Comparison of ENCODE assay signal across 27 cellular contexts in genomic region chr12:63124778-63125177, GRCh38. TPM values are rescaled to one million over a fixed set of nuclear protein-coding genes. Genes with fewer than 3 reads are reported as not detected.
"Had no signal": no experiment of that assay in that cellular context is flagged by ENCODE, and none has a peak within 500 bp of the region (broad histone marks: within the 10 kb centered on the region; RNA-seq: fewer than 3 reads in every experiment).

No MANE protein-coding gene starts in this region.

- H3K9me3 ChIP-seq: heart right ventricle, lower lobe of right lung, sigmoid colon, testis, vagina had no signal

- ATAC-seq: activated CD8-positive, alpha-beta memory T cell treated with anti-CD3 and anti-CD28 coated beads, Interleukin-2, amount 10 ng/mL, durations not matched to agents 7 days and 5 days; activated CD8-positive, alpha-beta T cell treated with anti-CD3 and anti-CD28 coated beads for 36 hours; heart right ventricle; naive thymus-derived CD8-positive, alpha-beta T cell; stimulated activated naive B cell treated with anti-CD40 and anti-IgM and Interleukin-4, amounts not matched to agents 10 μg/mL and 1 μg/mL and 100 μg/mL, for 72 hours had no signal

- H3K36me3 ChIP-seq: heart right ventricle, lower lobe of right lung, neural progenitor cell, sigmoid colon, vagina, WERI-Rb-1 had no signal

- DNase-seq: activated CD4-positive, alpha-beta T cell treated with anti-CD3 and anti-CD28 coated beads, Interleukin-2, amount 10 ng/mL, durations not matched to agents 7 days and 5 days; activated CD4-positive, CD25-positive, alpha-beta regulatory T cell treated with anti-CD3 and anti-CD28 coated beads, Interleukin-2, amount 50 U/mL, for 72 hours; activated CD8-positive, alpha-beta memory T cell treated with anti-CD3 and anti-CD28 coated beads, Interleukin-2, amount 10 ng/mL, durations not matched to agents 7 days and 5 days; activated CD8-positive, alpha-beta T cell treated with anti-CD3 and anti-CD28 coated beads for 36 hours; activated gamma-delta T cell; activated naive CD4-positive, alpha-beta T cell treated with anti-CD3 and anti-CD28 coated beads, Interleukin-2, amount 50 U/mL, for 16 hours; activated T-cell treated with anti-CD3 and anti-CD28 coated beads for 4 hours; aorta; dermis blood vessel endothelial cell; effector CD8-positive, alpha-beta T cell; erythroblast; heart right ventricle; kidney; lower lobe of right lung; naive thymus-derived CD8-positive, alpha-beta T cell; retina; sigmoid colon; stimulated activated CD4-positive, alpha-beta T cell treated with anti-CD3 and anti-CD28 coated beads, Interleukin-2, amount 100 ng/mL, for 48 hours; stimulated activated CD8-positive, alpha-beta memory T cell treated with anti-CD3 and anti-CD28 coated beads, Interleukin-4, amount 100 ng/mL, for 48 hours; stimulated activated naive B cell treated with anti-CD40 and anti-IgM and Interleukin-4, amounts not matched to agents 10 μg/mL and 1 μg/mL and 100 μg/mL, for 72 hours; T-helper 2 cell; testis; trophoblast cell; WERI-Rb-1 had no signal

- H3K4me1 ChIP-seq: heart right ventricle, lower lobe of right lung, neural progenitor cell, sigmoid colon, testis, vagina had no signal

- H3K4me3 ChIP-seq: heart right ventricle, lower lobe of right lung, neural progenitor cell, sigmoid colon, testis, vagina had no signal

RNA-seq across cellular contexts. Expression of gene AVPR1A, which starts 26.2 kb away (rescaled TPM):
- total RNA-seq: activated CD4-positive, alpha-beta T cell treated with anti-CD3 and anti-CD28 coated beads, Interleukin-2, amount 10 ng/mL, durations not matched to agents 7 days and 5 days; activated CD8-positive, alpha-beta memory T cell treated with anti-CD3 and anti-CD28 coated beads, Interleukin-2, amount 10 ng/mL, durations not matched to agents 7 days and 5 days; activated CD8-positive, alpha-beta T cell treated with anti-CD3 and anti-CD28 coated beads for 36 hours; activated T-helper 1 cell treated with anti-CD3 and anti-CD28 coated beads, Interleukin-12 subunit alpha, Interleukin-12 subunit beta, Interleukin-2, Interleukin-4 antibody, amounts not matched to agents 30 ng/mL and 10 ng/mL and 1 ng/mL, durations not matched to agents 14 hours and 24 hours and 36 hours; naive thymus-derived CD8-positive, alpha-beta T cell had no signal
- polyA plus RNA-seq: naive thymus-derived CD8-positive, alpha-beta T cell had no signal
